Comparison of ENCODE assay signal across 18 cellular contexts in genomic region chr18:8175486-8176061, GRCh38.
A peak's percentile ranks its signal among the peaks of the same experiment; 100 is the strongest.
DNase-seq lines count a peak whose midpoint lies in the region; TF ChIP-seq lines count a peak whose summit lies in the region.
"Had no signal": no experiment of that assay in that cellular context is flagged by ENCODE, and none has a peak within 500 bp of the region (broad histone marks: within the 10 kb centered on the region; RNA-seq: fewer than 3 reads in every experiment).

No MANE protein-coding gene starts in this region.

- H3K9me3 ChIP-seq in adipocyte (ENCODE audit: control insufficient read depth, low read length) (no peaks in the 10 kb centered on the region), mesodermal cell (ENCODE audit: control insufficient read depth, low read length) (peaks cover 3% of the 10 kb centered on the region)
- H3K9me3 ChIP-seq in CD4-positive, alpha-beta memory T cell (ENCODE audit: control insufficient read depth in 1 of 2, low read length in 2 of 2), result no peaks in the 10 kb centered on the region
- H3K9me3 ChIP-seq: A549 had no signal

- peaks cover 0 to 3% of the 10 kb centered on the region in 2 donors for H3K36me3 Mint-ChIP-seq in CD4-positive, alpha-beta memory T cell
- H3K36me3 Mint-ChIP-seq: CD14-positive monocyte, IgD-negative memory B cell had no signal

- CTCF ChIA-PET in CD4-positive, alpha-beta memory T cell (lab: Charles Lee; ENCODE audit: partially characterized antibody), result no interaction called here

- TF ChIP-seq CTCF in retinal pigment epithelial cell (conservative IDR thresholded peaks at IDR 0.05; ENCODE audit: low read depth, low read length), result no peak

- H3K9me3 Mint-ChIP-seq in CD4-positive, alpha-beta memory T cell, result peaks cover 0 to 15% (median 2%) of the 10 kb centered on the region in 8 donors

- DNase-seq in COLO829 (ENCODE audit: low spot score) (peak; percentile 27), adipocyte (ENCODE audit: low read depth) (no peak), retinal pigment epithelial cell (ENCODE audit: low read depth) (peak; percentile 52), DMS 273 (lab: John Stamatoyannopoulos, UW; ENCODE audit: unreplicated experiment) (no peak), amniotic stem cell (lab: John Stamatoyannopoulos, UW) (no peak)
- DNase-seq in CD4-positive, alpha-beta memory T cell, result no peak
- DNase-seq: DMS79, MV-4-11, NCI-H1105 treated with DMSO at 0.1 percent for 48 hours, NCI-H1694, NCI-H2171 treated with DMSO at 0.1 percent for 48 hours, NCI-H446, NCI-H526 had no signal

- H3K4me3 Mint-ChIP-seq in CD4-positive, alpha-beta memory T cell, result no peak overlapping the region
- H3K4me3 Mint-ChIP-seq: B cell, CD14-positive monocyte, IgD-negative memory B cell had no signal

- POLR2A ChIA-PET in CD4-positive, alpha-beta memory T cell (lab: Charles Lee; ENCODE audit: partially characterized antibody), result no interaction called here

- H3K4me3 ChIP-seq in adipocyte (ENCODE audit: low read length) (no peak overlapping the region), mesodermal cell (ENCODE audit: extremely low read depth, insufficient read depth, low read length, poor library complexity, severe bottlenecking) (no peak overlapping the region), retinal pigment epithelial cell (ENCODE audit: low read length) (no peak overlapping the region)
- H3K4me3 ChIP-seq in CD4-positive, alpha-beta memory T cell (ENCODE audit: low read length in 2 of 2), result no peak overlapping the region
- H3K4me3 ChIP-seq: A549 had no signal

- H3K4me1 Mint-ChIP-seq in CD4-positive, alpha-beta memory T cell, result no peaks in the 10 kb centered on the region
- H3K4me1 Mint-ChIP-seq: B cell, CD14-positive monocyte, IgD-negative memory B cell had no signal

- intact Hi-C loops in CD4-positive, alpha-beta memory T cell (cut with micrococcal nuclease), result no loop called here

- WGBS in mesodermal cell (ENCODE audit: insufficient coverage in 2 of 2), 2 experiments, result 82 to 87% methylated on average over 5 to 6 of the region's 7 CpGs

- peak overlapping the region; percentile 71 for H3K27ac ChIP-seq in mesodermal cell (ENCODE audit: low read depth, low read length, severe bottlenecking)
- no peak overlapping the region for H3K27ac ChIP-seq in CD4-positive, alpha-beta memory T cell (ENCODE audit: low read depth, low read length)

- H3K4me1 ChIP-seq in adipocyte (ENCODE audit: control insufficient read depth, insufficient read depth, low read length), result peaks cover 28% of the 10 kb centered on the region
- H3K4me1 ChIP-seq in mesodermal cell (ENCODE audit: control insufficient read depth, insufficient read depth, low read length, poor library complexity, severe bottlenecking), result peaks cover 5% of the 10 kb centered on the region
- H3K4me1 ChIP-seq in CD4-positive, alpha-beta memory T cell (ENCODE audit: insufficient read depth, low read length), result no peaks in the 10 kb centered on the region

- no peak overlapping the region for H3K27ac Mint-ChIP-seq in CD4-positive, alpha-beta memory T cell
- H3K27ac Mint-ChIP-seq: B cell, CD14-positive monocyte, IgD-negative memory B cell had no signal

- no peaks in the 10 kb centered on the region for H3K27me3 ChIP-seq in adipocyte (replicated peaks; ENCODE audit: control insufficient read depth, insufficient read depth, low read length)
- no peaks in the 10 kb centered on the region for H3K27me3 ChIP-seq in CD4-positive, alpha-beta memory T cell (ENCODE audit: insufficient read depth, low read length)

- peak overlapping the region; percentile 33 for H3K9ac ChIP-seq in adipocyte (ENCODE audit: low read length)

- no peaks in the 10 kb centered on the region for H3K27me3 Mint-ChIP-seq in CD4-positive, alpha-beta memory T cell
- H3K27me3 Mint-ChIP-seq: B cell, IgD-negative memory B cell had no signal

- no peaks in the 10 kb centered on the region for H3K36me3 ChIP-seq in adipocyte (ENCODE audit: control insufficient read depth, insufficient read depth, low read length, severe bottlenecking)
- no peaks in the 10 kb centered on the region for H3K36me3 ChIP-seq in mesodermal cell (ENCODE audit: control insufficient read depth, insufficient read depth, low read length)
- no peaks in the 10 kb centered on the region for H3K36me3 ChIP-seq in CD4-positive, alpha-beta memory T cell (ENCODE audit: insufficient read depth, low read length)

Comparison
In these comparisons a context has a peak if more than half of its experiments do, and no peak if none do; other contexts are left out.
1. DNase-seq: peak in COLO829 (single experiment) and retinal pigment epithelial cell (single experiment); none in adipocyte (single experiment), DMS 273 (single experiment), amniotic stem cell (single experiment) and CD4-positive, alpha-beta memory T cell (0 of 5).